18 cellular contexts compared by ENCODE assay signal in the genomic region with DNA sequence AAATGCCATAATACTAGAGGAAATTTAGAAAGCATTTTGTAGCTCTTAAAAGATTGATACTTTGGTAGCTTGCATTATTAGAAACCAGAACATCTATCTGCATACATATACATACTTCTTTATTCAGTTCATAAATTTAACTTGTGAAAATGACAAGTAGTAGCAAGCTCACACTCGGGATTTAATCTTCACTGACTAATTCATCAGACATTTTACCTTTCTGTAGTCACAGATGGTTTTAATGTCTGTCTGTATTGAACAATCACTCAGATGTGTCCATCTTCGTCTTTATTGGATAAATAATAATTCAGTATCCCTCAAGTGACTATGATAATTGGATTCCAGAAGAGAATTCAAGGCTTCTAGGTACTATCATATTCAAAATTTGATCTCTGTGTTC.
"Had no signal": no experiment of that assay in that cellular context is flagged by ENCODE, and none has a peak within 500 bp of the region (broad histone marks: within the 10 kb centered on the region; RNA-seq: fewer than 3 reads in every experiment).

No MANE protein-coding gene starts in this region.

- H3K4me1 ChIP-seq: SJSA1 had no signal

- H3K27ac ChIP-seq: SJSA1, SK-N-MC had no signal

- H3K9me3 ChIP-seq: SJSA1 had no signal

- H3K4me3 ChIP-seq: SJSA1, SK-N-MC had no signal

- H3K36me3 ChIP-seq: SJSA1 had no signal

- H3K27me3 ChIP-seq: SJSA1 had no signal

- DNase-seq: KBM-7, MV-4-11, NCI-H1048, NCI-H1105, NCI-H146, NCI-H1694 treated with DMSO at 0.1 percent for 48 hours, NCI-H1930, NCI-H2081, NCI-H2107, NCI-H2227 treated with DMSO at 0.1 percent for 48 hours, NCI-H524, NCI-H526 treated with DMSO at 0.1 percent for 48 hours, NCI-H748 treated with DMSO at 0.1 percent for 48 hours, Right ventricle myocardium superior, RPMI8226, SIG-M5 had no signal
